15 cellular contexts compared by ENCODE assay signal in the genomic region with DNA sequence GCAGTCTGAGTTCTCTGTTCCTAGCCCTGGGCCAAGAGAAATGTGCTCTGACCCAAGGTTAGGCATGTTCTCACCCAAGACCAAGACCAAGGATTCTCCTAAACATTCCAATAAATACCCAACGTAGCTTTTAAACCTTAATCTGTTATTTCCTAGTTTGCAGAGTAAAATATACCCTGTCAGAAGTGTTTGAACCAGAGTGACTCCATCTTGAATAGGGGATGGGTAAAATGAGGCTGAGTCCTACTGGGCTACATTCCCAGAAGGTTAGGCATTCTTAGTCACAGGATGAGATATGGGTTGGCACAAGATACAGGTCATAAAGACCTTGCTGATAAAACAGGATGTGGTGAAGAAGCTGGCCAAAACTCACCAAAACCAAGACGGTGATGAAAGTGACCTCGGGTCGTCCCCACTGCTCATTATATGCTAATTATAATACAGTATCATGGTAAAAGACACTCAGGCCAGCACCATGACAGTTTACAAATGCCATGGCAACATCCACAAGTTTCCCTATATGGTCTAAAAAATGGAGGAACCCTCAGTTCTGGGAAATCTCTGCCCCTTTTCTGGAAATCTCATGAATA. TPM values are rescaled to one million over a fixed set of nuclear protein-coding genes. Genes with fewer than 3 reads are reported as not detected.
DNase-seq lines count a peak whose midpoint lies in the region; ATAC-seq and TF ChIP-seq lines count a peak whose summit lies in the region.
"Had no signal": no experiment of that assay in that cellular context is flagged by ENCODE, and none has a peak within 500 bp of the region (broad histone marks: within the 10 kb centered on the region; RNA-seq: fewer than 3 reads in every experiment).

No MANE protein-coding gene starts in this region.

- no peak overlapping the region for H2AFZ ChIP-seq in mesenchymal stem cell (ENCODE audit: low read depth, low read length)

- no peak overlapping the region for H4K8ac ChIP-seq in mesenchymal stem cell (ENCODE audit: low read length)

- peak overlapping the region; percentile 43 for H3K9ac ChIP-seq in mesenchymal stem cell (ENCODE audit: low read length)

- H3K27ac ChIP-seq in mesenchymal stem cell (ENCODE audit: low read length, poor library complexity, severe bottlenecking), result no peak overlapping the region
- no peak overlapping the region for H3K27ac ChIP-seq in prostate gland
- H3K27ac ChIP-seq: heart left ventricle had no signal

- intact Hi-C loops in activated CD4-positive, alpha-beta T cell treated with anti-CD3 and anti-CD28 coated beads for 36 hours (cut with DNase I, micrococcal nuclease), result no loop called here
- intact Hi-C loops in prostate gland (cut with DNase I), result no loop called here

- no peak for TF ChIP-seq CTCF in astrocyte of the cerebellum (IDR thresholded peaks at IDR 0.05; ENCODE audit: low read depth, low read length, missing control alignments)
- TF ChIP-seq CTCF in prostate gland (IDR thresholded peaks at IDR 0.05), result no peak

- TF ChIP-seq POLR2A in prostate gland (IDR thresholded peaks at IDR 0.05), result no peak

- no peak overlapping the region for H3K23ac ChIP-seq in mesenchymal stem cell (ENCODE audit: low read length in 2 of 2)

- 46% methylated on average over 3 of the region's 4 CpGs for WGBS in mesenchymal stem cell
- 56% methylated on average over 4 of the region's 4 CpGs for WGBS in prostate gland

- H3K9me3 ChIP-seq in mesenchymal stem cell (ENCODE audit: control insufficient read depth, low read length) (peaks cover 16% of the 10 kb centered on the region), prostate gland (no peaks in the 10 kb centered on the region)

- peak; percentile 50 for DNase-seq in activated CD4-positive, alpha-beta T cell treated with anti-CD3 and anti-CD28 coated beads for 36 hours
- DNase-seq in activated CD4-positive, alpha-beta T cell treated with anti-CD3 and anti-CD28 coated beads for 4 hours, result no peak
- peak; percentile 42 for DNase-seq in HS-5 (ENCODE audit: low read depth)
- DNase-seq in astrocyte of the cerebellum (ENCODE audit: low read depth), result peak; percentile 67
- DNase-seq in mesenchymal stem cell, result no peak
- DNase-seq in prostate gland (ENCODE audit: low spot score), result no peak
- DNase-seq: 8988T; activated CD4-positive, alpha-beta T cell treated with anti-CD3 and anti-CD28 coated beads for 1 hour; activated effector memory CD4-positive, alpha-beta T cell treated with anti-CD3 and anti-CD28 coated beads, Interleukin-2, amount 50 U/mL, for 16 hours; central memory CD4-positive, alpha-beta T cell; heart left ventricle; left colon; NCI-H1092 had no signal

- H2BK15ac ChIP-seq in mesenchymal stem cell (ENCODE audit: low read depth, poor library complexity, severe bottlenecking), result no peak overlapping the region

- no peaks in the 10 kb centered on the region for H3K79me1 ChIP-seq in mesenchymal stem cell (replicated peaks; ENCODE audit: low read length, poor library complexity, severe bottlenecking)

- peaks cover 0 to 33% of the 10 kb centered on the region in 2 experiments for H3K36me3 ChIP-seq in mesenchymal stem cell (ENCODE audit: control insufficient read depth in 1 of 2, insufficient read depth in 2 of 2, low read depth in 1 of 2, low read length in 2 of 2)
- H3K36me3 ChIP-seq in prostate gland, result no peaks in the 10 kb centered on the region
- H3K36me3 ChIP-seq: heart left ventricle had no signal

- POLR2A ChIA-PET in activated CD4-positive, alpha-beta T cell treated with anti-CD3 and anti-CD28 coated beads for 36 hours (lab: Charles Lee), result no interaction called here

- H3K27me3 ChIP-seq in mesenchymal stem cell (ENCODE audit: control insufficient read depth in 1 of 2, insufficient read depth in 1 of 2, low read length in 2 of 2), result peaks cover 0 to 20% of the 10 kb centered on the region in 2 experiments
- H3K27me3 ChIP-seq in prostate gland (replicated peaks; ENCODE audit: insufficient read depth), result no peaks in the 10 kb centered on the region
- H3K27me3 ChIP-seq: heart left ventricle had no signal

- no peak overlapping the region for H3K18ac ChIP-seq in mesenchymal stem cell (ENCODE audit: low read depth in 1 of 2, low read length in 2 of 2)

- no peak overlapping the region for H3K4me3 Mint-ChIP-seq in activated CD4-positive, alpha-beta T cell treated with anti-CD3 and anti-CD28 coated beads for 36 hours

- no peak overlapping the region for H2BK120ac ChIP-seq in mesenchymal stem cell (ENCODE audit: low read depth, low read length)

- H3K36me3 Mint-ChIP-seq in activated CD4-positive, alpha-beta T cell treated with anti-CD3 and anti-CD28 coated beads for 36 hours (ENCODE audit: low read depth), result peaks cover 5% of the 10 kb centered on the region

- peaks cover 3% of the 10 kb centered on the region for H3K4me1 Mint-ChIP-seq in activated CD4-positive, alpha-beta T cell treated with anti-CD3 and anti-CD28 coated beads for 36 hours

- H3K4me2 ChIP-seq in mesenchymal stem cell (ENCODE audit: low read length, poor library complexity, severe bottlenecking), result no peak overlapping the region

- H3K27ac Mint-ChIP-seq in activated CD4-positive, alpha-beta T cell treated with anti-CD3 and anti-CD28 coated beads for 36 hours, result no peak overlapping the region

- H2BK12ac ChIP-seq in mesenchymal stem cell (ENCODE audit: low read length in 2 of 2), result no peak overlapping the region

- H3K9me3 Mint-ChIP-seq in activated CD4-positive, alpha-beta T cell treated with anti-CD3 and anti-CD28 coated beads for 36 hours (ENCODE audit: low read depth), result peaks cover 14% of the 10 kb centered on the region

- peak; percentile 83 for ATAC-seq in activated CD4-positive, alpha-beta T cell treated with anti-CD3 and anti-CD28 coated beads for 36 hours
- ATAC-seq in GM18873 (IDR thresholded peaks at IDR 0.05; ENCODE audit: low FRiP score, unreplicated experiment), result no peak
- no peak for ATAC-seq in GM21737 (IDR thresholded peaks at IDR 0.05; ENCODE audit: unreplicated experiment)
- ATAC-seq: heart left ventricle, left colon had no signal

- in situ Hi-C loops in astrocyte of the cerebellum (cut with HindIII; ENCODE audit: low sequenced_read_pairs), result no loop called here

- CTCF ChIA-PET in activated CD4-positive, alpha-beta T cell treated with anti-CD3 and anti-CD28 coated beads for 36 hours (lab: Charles Lee), result interaction anchor here (0.6 to 1.0 kb wide), 2 partner anchors 125 to 563 kb away, joined by 3 to 5 read pairs; no protein-coding TSS in a partner anchor

- H3K4me1 ChIP-seq in mesenchymal stem cell (ENCODE audit: control insufficient read depth, insufficient read depth, low read depth, low read length) (no peaks in the 10 kb centered on the region), prostate gland (replicated peaks) (no peaks in the 10 kb centered on the region)

- no peak overlapping the region for H2BK5ac ChIP-seq in mesenchymal stem cell (ENCODE audit: low read depth, low read length, poor library complexity, severe bottlenecking)

- H2AK5ac ChIP-seq in mesenchymal stem cell (ENCODE audit: low read length, severe bottlenecking), result no peak overlapping the region

- H3K4me3 ChIP-seq in astrocyte of the cerebellum (ENCODE audit: low read depth, low read length), result no peak overlapping the region
- H3K4me3 ChIP-seq in mesenchymal stem cell (ENCODE audit: insufficient read depth in 1 of 2, low read depth in 1 of 2, low read length in 2 of 2), result no peak overlapping the region
- H3K4me3 ChIP-seq in prostate gland, result no peak overlapping the region
- H3K4me3 ChIP-seq: heart left ventricle had no signal

- peaks cover 13% of the 10 kb centered on the region for H3K27me3 Mint-ChIP-seq in activated CD4-positive, alpha-beta T cell treated with anti-CD3 and anti-CD28 coated beads for 36 hours

- H3K14ac ChIP-seq in mesenchymal stem cell (ENCODE audit: low read length in 2 of 2), result no peak overlapping the region

- H4K91ac ChIP-seq in mesenchymal stem cell (ENCODE audit: low read length), result no peak overlapping the region

- no peak overlapping the region for H3K4ac ChIP-seq in mesenchymal stem cell (ENCODE audit: low read depth in 1 of 2, low read length in 2 of 2)

RNA-seq across cellular contexts. Expression of a gene that starts 27.7 kb away (rescaled TPM):
- total RNA-seq in activated CD4-positive, alpha-beta T cell treated with anti-CD3 and anti-CD28 coated beads for 36 hours, result under 1 TPM; 0.07 to 0.09 TPM
- 0.06 TPM for polyA plus RNA-seq in mesenchymal stem cell (2013, experiment 1 of 2)
- polyA plus RNA-seq in mesenchymal stem cell (2013, experiment 2 of 2), result 0.07 TPM
- 1 to 10 TPM in 1 of 2 donors, under 1 TPM in 1; 0.41 to 2.8 TPM for total RNA-seq in prostate gland

Comparison
In these comparisons a context has a peak if more than half of its experiments do, and no peak if none do; other contexts are left out.
1. DNase-seq: peak in activated CD4-positive, alpha-beta T cell treated with anti-CD3 and anti-CD28 coated beads for 36 hours (single experiment), HS-5 (single experiment) and astrocyte of the cerebellum (single experiment); none in activated CD4-positive, alpha-beta T cell treated with anti-CD3 and anti-CD28 coated beads for 4 hours (0 of 2), mesenchymal stem cell (single experiment) and prostate gland (single experiment).